Comparison of ENCODE assay signal across 8 cellular contexts in genomic region chr16:3401719-3402397, GRCh38. TPM values are rescaled to one million over a fixed set of nuclear protein-coding genes. Genes with fewer than 3 reads are reported as not detected.
DNase-seq lines count a peak whose midpoint lies in the region; ATAC-seq lines count a peak whose summit lies in the region.

No MANE protein-coding gene starts in this region.

- peaks cover 49 to 68% of the 10 kb centered on the region in 2 donors for H3K36me3 Mint-ChIP-seq in activated T-cell treated with anti-CD3 and anti-CD28 coated beads, Interleukin-2, amount 50 U/mL, for 72 hours (ENCODE audit: insufficient read depth in 2 of 2)
- H3K36me3 Mint-ChIP-seq in naive thymus-derived CD8-positive, alpha-beta T cell = peaks cover 44 to 57% (median 52%) of the 10 kb centered on the region in 3 donors

- peak overlapping the region; percentile 69 for H3K27ac Mint-ChIP-seq in activated T-cell treated with anti-CD3 and anti-CD28 coated beads, Interleukin-2, amount 50 U/mL, for 72 hours
- H3K27ac Mint-ChIP-seq in naive thymus-derived CD8-positive, alpha-beta T cell = peak overlapping the region; percentile 85 to 91 (median 87)

- no peaks in the 10 kb centered on the region for H3K27me3 ChIP-seq in duodenal mucosa (ENCODE audit: control insufficient read depth in 1 of 2, insufficient read depth in 2 of 2, low read length in 2 of 2)

- POLR2A ChIA-PET in naive thymus-derived CD8-positive, alpha-beta T cell (lab: Charles Lee) = interaction anchor here (0.7 to 4.2 kb wide), 19 partner anchors 9 to 729 kb away, joined by 3 to 41 read pairs (median 6); partner anchors contain the start of genes CLUAP1, NAA60, TIGD7 and ZNF200

- H3K9ac ChIP-seq in duodenal mucosa (ENCODE audit: low read depth in 1 of 2, low read length in 2 of 2) = peak overlapping the region; percentile 65 to 88

- peaks cover 38 to 42% of the 10 kb centered on the region in 2 donors for H3K9me3 ChIP-seq in duodenal mucosa (ENCODE audit: control insufficient read depth in 1 of 2, low read length in 2 of 2)

- peaks cover 11 to 25% of the 10 kb centered on the region in 2 donors for H3K9me3 Mint-ChIP-seq in activated T-cell treated with anti-CD3 and anti-CD28 coated beads, Interleukin-2, amount 50 U/mL, for 72 hours
- H3K9me3 Mint-ChIP-seq in naive thymus-derived CD8-positive, alpha-beta T cell = peaks cover 7 to 55% (median 23%) of the 10 kb centered on the region in 9 donors

- H3K4me3 ChIP-seq in duodenal mucosa (ENCODE audit: low read depth in 1 of 2, low read length in 2 of 2) = peak overlapping the region; percentile 86 to 91

- H3K4me1 ChIP-seq in duodenal mucosa (ENCODE audit: control insufficient read depth in 1 of 2, insufficient read depth in 2 of 2, low read length in 2 of 2) = peaks cover 0 to 10% of the 10 kb centered on the region in 2 donors

- H3K36me3 ChIP-seq in duodenal mucosa (ENCODE audit: control insufficient read depth in 1 of 2, insufficient read depth in 2 of 2, low read length in 2 of 2) = peaks cover 40 to 47% of the 10 kb centered on the region in 2 donors

- H3K4me3 Mint-ChIP-seq in activated T-cell treated with anti-CD3 and anti-CD28 coated beads, Interleukin-2, amount 50 U/mL, for 72 hours = peak overlapping the region; percentile 86 to 99
- H3K4me3 Mint-ChIP-seq in naive thymus-derived CD8-positive, alpha-beta T cell = peak overlapping the region; percentile 88 to 97 (median 95)

- no peak for DNase-seq in activated T-cell treated with anti-CD3 and anti-CD28 coated beads, Interleukin-2, amount 50 U/mL, for 72 hours
- DNase-seq in activated T-cell treated with anti-CD3 and anti-CD28 coated beads, Interleukin-2, amount 50 U/mL, for 1 hour = no peak
- DNase-seq in OCI-M2 (lab: John Stamatoyannopoulos, UW; ENCODE audit: unreplicated experiment) = peak; percentile 29
- DNase-seq in naive thymus-derived CD8-positive, alpha-beta T cell = no peak
- DNase-seq in left colon = no peak
- no peak for DNase-seq in GM19238 (ENCODE audit: insufficient read length, low spot score)

- no peak overlapping the region for H3K27ac ChIP-seq in duodenal mucosa (ENCODE audit: low read depth, low read length)

- no peaks in the 10 kb centered on the region for H3K27me3 Mint-ChIP-seq in activated T-cell treated with anti-CD3 and anti-CD28 coated beads, Interleukin-2, amount 50 U/mL, for 72 hours (ENCODE audit: low read depth)
- no peaks in the 10 kb centered on the region for H3K27me3 Mint-ChIP-seq in naive thymus-derived CD8-positive, alpha-beta T cell

- no peak for ATAC-seq in activated T-cell treated with anti-CD3 and anti-CD28 coated beads, Interleukin-2, amount 50 U/mL, for 72 hours (replicated peaks in 1 of 2)
- no peak for ATAC-seq in naive thymus-derived CD8-positive, alpha-beta T cell
- ATAC-seq in left colon (no peak), HG02588 (IDR thresholded peaks at IDR 0.05; ENCODE audit: unreplicated experiment) (no peak)

- intact Hi-C loops in left colon (cut with DNase I, micrococcal nuclease) = no loop called here

- H3K4me1 Mint-ChIP-seq in activated T-cell treated with anti-CD3 and anti-CD28 coated beads, Interleukin-2, amount 50 U/mL, for 72 hours (ENCODE audit: low read depth) = peaks cover 43% of the 10 kb centered on the region
- peaks cover 22 to 65% (median 47%) of the 10 kb centered on the region in 4 donors for H3K4me1 Mint-ChIP-seq in naive thymus-derived CD8-positive, alpha-beta T cell

RNA-seq across cellular contexts. Expression of gene ZNF174, which starts 0.8 kb away (rescaled TPM):
- 10 to 100 TPM; 11.4 to 12.2 TPM for total RNA-seq in activated T-cell treated with anti-CD3 and anti-CD28 coated beads, Interleukin-2, amount 50 U/mL, for 72 hours
- total RNA-seq in naive thymus-derived CD8-positive, alpha-beta T cell = 10 to 100 TPM; 17.1 to 19.7 TPM
- polyA plus RNA-seq in naive thymus-derived CD8-positive, alpha-beta T cell = 10 to 100 TPM; 12.3 to 18.8 (median 14.0) TPM
- total RNA-seq in left colon = 1 to 10 TPM; 7.6 to 7.7 TPM

RNA-seq across cellular contexts. Expression of gene ZSCAN32, which starts 1.1 kb away (rescaled TPM):
- 10 to 100 TPM; 17.8 to 20.5 TPM for total RNA-seq in activated T-cell treated with anti-CD3 and anti-CD28 coated beads, Interleukin-2, amount 50 U/mL, for 72 hours
- total RNA-seq in naive thymus-derived CD8-positive, alpha-beta T cell = 10 to 100 TPM; 26.8 to 28.4 TPM
- polyA plus RNA-seq in naive thymus-derived CD8-positive, alpha-beta T cell = 10 to 100 TPM in 2 of 3 donors, 1 to 10 TPM in 1; 8.6 to 20.8 (median 19.0) TPM
- 10 to 100 TPM; 10.1 to 12.5 TPM for total RNA-seq in left colon

RNA-seq across cellular contexts. Expression of gene ZNF597, which starts 41.4 kb away (rescaled TPM):
- total RNA-seq in activated T-cell treated with anti-CD3 and anti-CD28 coated beads, Interleukin-2, amount 50 U/mL, for 72 hours = 1 to 10 TPM; 3.8 to 4.5 TPM
- total RNA-seq in naive thymus-derived CD8-positive, alpha-beta T cell = 1 to 10 TPM; 5.7 to 5.8 TPM
- polyA plus RNA-seq in naive thymus-derived CD8-positive, alpha-beta T cell = 1 to 10 TPM; 1.1 to 2.3 (median 1.9) TPM
- total RNA-seq in left colon = 1 to 10 TPM; 1.5 to 1.6 TPM

RNA-seq across cellular contexts. Expression of gene NAA60, which starts 41.6 kb away (rescaled TPM):
- total RNA-seq in activated T-cell treated with anti-CD3 and anti-CD28 coated beads, Interleukin-2, amount 50 U/mL, for 72 hours = 10 to 100 TPM; 58.5 to 69.7 TPM
- total RNA-seq in naive thymus-derived CD8-positive, alpha-beta T cell = 10 to 100 TPM; 68.5 to 74.4 TPM
- 10 to 100 TPM; 36.9 to 56.1 (median 44.4) TPM for polyA plus RNA-seq in naive thymus-derived CD8-positive, alpha-beta T cell
- 10 to 100 TPM; 76.5 to 85.3 TPM for total RNA-seq in left colon

RNA-seq across cellular contexts. Expression of gene OR2C1, which starts 46.2 kb away (rescaled TPM):
- not detected for total RNA-seq in activated T-cell treated with anti-CD3 and anti-CD28 coated beads, Interleukin-2, amount 50 U/mL, for 72 hours
- not detected for total RNA-seq in naive thymus-derived CD8-positive, alpha-beta T cell
- polyA plus RNA-seq in naive thymus-derived CD8-positive, alpha-beta T cell = under 1 TPM in 2 of 3 donors, not detected in 1; 0.39 TPM
- total RNA-seq in left colon = not detected
